1 cellular context compared by ENCODE assay signal in the genomic region with DNA sequence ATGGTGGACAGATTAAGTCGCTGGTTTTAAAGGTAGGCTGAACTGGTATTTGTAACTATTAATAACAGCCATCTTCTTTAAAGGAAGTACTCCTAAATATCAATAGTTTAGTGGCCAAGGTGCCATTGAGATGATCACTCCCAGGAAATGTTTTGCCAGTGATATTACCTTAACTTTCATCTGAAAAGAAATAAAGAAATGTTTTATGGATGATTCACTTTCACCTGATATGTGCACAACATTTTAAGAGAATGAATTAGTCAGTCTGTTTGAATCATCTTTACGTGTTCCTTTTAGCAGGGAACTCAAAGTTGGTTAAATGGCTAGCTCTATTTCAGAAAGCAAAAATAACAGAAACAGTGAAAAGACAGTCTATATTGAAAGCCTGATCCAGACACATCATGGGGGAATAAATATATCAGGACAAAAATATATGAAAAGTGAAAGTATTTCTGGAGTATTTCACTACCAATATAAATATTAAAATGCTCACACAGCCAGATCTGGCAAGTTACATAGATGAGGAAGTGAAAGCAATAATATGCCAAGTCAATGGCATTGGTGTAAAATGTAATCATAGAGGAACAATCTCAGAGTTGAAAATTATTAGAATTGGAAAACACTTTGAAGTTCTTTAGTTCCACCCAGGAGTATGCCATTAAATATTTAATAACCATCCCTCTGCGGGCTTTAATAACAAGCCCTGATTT.
TF ChIP-seq lines count a peak whose summit lies in the region.

No MANE protein-coding gene starts in this region.

TF ChIP-seq in IMR-90, 13 proteins besides CTCF, POLR2A, EP300 and RAD21:
- TF ChIP-seq FOS (IDR thresholded peaks at IDR 0.05; ENCODE audit: low read depth, low read length) (0 out of 2 replicates have a peak, but pooled peaks have one; percentile 14), NFE2L2 (IDR thresholded peaks at IDR 0.05; ENCODE audit: low read depth, low read length) (no peak)
TF ChIP-seq in IMR-90: peak in this region for 1.
